10 cellular contexts compared by ENCODE assay signal in genomic region chr1:40662864-40663263, GRCh38. TPM values are rescaled to one million over a fixed set of nuclear protein-coding genes. Genes with fewer than 3 reads are reported as not detected.
DNase-seq lines count a peak whose midpoint lies in the region; ATAC-seq and TF ChIP-seq lines count a peak whose summit lies in the region.
"Had no signal": no experiment of that assay in that cellular context is flagged by ENCODE, and none has a peak within 500 bp of the region (broad histone marks: within the 10 kb centered on the region; RNA-seq: fewer than 3 reads in every experiment).

No MANE protein-coding gene starts in this region.

- ATAC-seq in RWPE2 (ENCODE audit: low read depth) (peak; percentile 54), GM21825 (IDR thresholded peaks at IDR 0.05; ENCODE audit: unreplicated experiment) (no peak)

- H3K9me3 ChIP-seq in RWPE2 (ENCODE audit: severe bottlenecking) (no peaks in the 10 kb centered on the region), iPS-18a (ENCODE audit: control insufficient read depth, low read depth, low read length) (no peaks in the 10 kb centered on the region), tibial artery (no peaks in the 10 kb centered on the region)
- H3K9me3 ChIP-seq: ovary had no signal

- peak; percentile 9 to 32 (median 29) for DNase-seq in stimulated activated CD4-positive, alpha-beta T cell treated with anti-CD3 and anti-CD28 coated beads, Interleukin-12 subunit alpha, Interleukin-12 subunit beta, amount 100 ng/mL, for 48 hours (ENCODE audit: low read depth in 2 of 3, low spot score in 1 of 3)
- DNase-seq in stimulated activated CD4-positive, alpha-beta T cell treated with anti-CD3 and anti-CD28 coated beads, Interleukin-12 subunit alpha, Interleukin-12 subunit beta, amount 100 ng/mL, for 4 hours: no peak
- DNase-seq in RWPE2 (ENCODE audit: low spot score) (no peak), tibial artery (no peak), LoVo (ENCODE audit: low spot score) (no peak), cerebellum (ENCODE audit: low spot score) (no peak)
- DNase-seq: foreskin fibroblast, ovary had no signal

- intact Hi-C loops in tibial artery (cut with DNase I; ENCODE audit: low total_unique reads): loop anchor here (10.0 kb wide), 1 partner anchor 48 kb away; no protein-coding TSS in a partner anchor

- H3K9ac ChIP-seq in iPS-18a (ENCODE audit: low read length): peak overlapping the region; percentile 26

- no peaks in the 10 kb centered on the region for H3K4me1 ChIP-seq in RWPE2 (ENCODE audit: insufficient read depth, poor library complexity, severe bottlenecking)
- H3K4me1 ChIP-seq in iPS-18a (ENCODE audit: control insufficient read depth, low read depth, low read length): peaks cover 28% of the 10 kb centered on the region
- H3K4me1 ChIP-seq in tibial artery: peaks cover 0 to 54% (median 47%) of the 10 kb centered on the region in 4 donors

- H3K4me3 ChIP-seq in RWPE2 (ENCODE audit: severe bottlenecking) (no peak overlapping the region), iPS-18a (ENCODE audit: low read length) (no peak overlapping the region), tibial artery (no peak overlapping the region)
- H3K4me3 ChIP-seq: ovary had no signal

- no peaks in the 10 kb centered on the region for H3K27me3 ChIP-seq in RWPE2 (ENCODE audit: insufficient read depth, poor library complexity, severe bottlenecking)
- H3K27me3 ChIP-seq in iPS-18a (ENCODE audit: control insufficient read depth, insufficient read depth, low read length): no peaks in the 10 kb centered on the region
- H3K27me3 ChIP-seq in tibial artery: no peaks in the 10 kb centered on the region
- H3K27me3 ChIP-seq: ovary had no signal

- H3K36me3 ChIP-seq in RWPE2 (ENCODE audit: low read depth) (no peaks in the 10 kb centered on the region), iPS-18a (ENCODE audit: control insufficient read depth, low read depth, low read length) (no peaks in the 10 kb centered on the region), tibial artery (peaks cover 0 to 14% (median 4%) of the 10 kb centered on the region in 3 donors)
- H3K36me3 ChIP-seq: ovary had no signal

- H3K27ac ChIP-seq in RWPE2 (ENCODE audit: poor library complexity, severe bottlenecking) (no peak overlapping the region), iPS-18a (ENCODE audit: low read length) (no peak overlapping the region), tibial artery (peak overlapping the region; percentile 85 to 91)
- H3K27ac ChIP-seq: ovary had no signal

- TF ChIP-seq CTCF in RWPE2 (IDR thresholded peaks at IDR 0.05; ENCODE audit: poor library complexity, severe bottlenecking) (no peak), tibial artery (IDR thresholded peaks at IDR 0.05) (no peak)

RNA-seq across cellular contexts. Expression of gene RIMS3, which starts 2.6 kb away (rescaled TPM):
- 28.9 TPM for total RNA-seq in cerebellum

RNA-seq across cellular contexts. Expression of gene NFYC, which starts 28.6 kb away (rescaled TPM):
- total RNA-seq in cerebellum: 41.5 TPM

Comparison
In these comparisons a context has a peak if more than half of its experiments do, and no peak if none do; other contexts are left out.
1. DNase-seq: peak in stimulated activated CD4-positive, alpha-beta T cell treated with anti-CD3 and anti-CD28 coated beads, Interleukin-12 subunit alpha, Interleukin-12 subunit beta, amount 100 ng/mL, for 48 hours (3 of 3); none in stimulated activated CD4-positive, alpha-beta T cell treated with anti-CD3 and anti-CD28 coated beads, Interleukin-12 subunit alpha, Interleukin-12 subunit beta, amount 100 ng/mL, for 4 hours (single experiment), RWPE2 (single experiment), tibial artery (0 of 2), LoVo (single experiment) and cerebellum (single experiment).
2. H3K27ac ChIP-seq: peak in tibial artery (2 of 2); none in RWPE2 (single experiment) and iPS-18a (single experiment).